Comparison of ENCODE assay signal across 16 cellular contexts in the genomic region with DNA sequence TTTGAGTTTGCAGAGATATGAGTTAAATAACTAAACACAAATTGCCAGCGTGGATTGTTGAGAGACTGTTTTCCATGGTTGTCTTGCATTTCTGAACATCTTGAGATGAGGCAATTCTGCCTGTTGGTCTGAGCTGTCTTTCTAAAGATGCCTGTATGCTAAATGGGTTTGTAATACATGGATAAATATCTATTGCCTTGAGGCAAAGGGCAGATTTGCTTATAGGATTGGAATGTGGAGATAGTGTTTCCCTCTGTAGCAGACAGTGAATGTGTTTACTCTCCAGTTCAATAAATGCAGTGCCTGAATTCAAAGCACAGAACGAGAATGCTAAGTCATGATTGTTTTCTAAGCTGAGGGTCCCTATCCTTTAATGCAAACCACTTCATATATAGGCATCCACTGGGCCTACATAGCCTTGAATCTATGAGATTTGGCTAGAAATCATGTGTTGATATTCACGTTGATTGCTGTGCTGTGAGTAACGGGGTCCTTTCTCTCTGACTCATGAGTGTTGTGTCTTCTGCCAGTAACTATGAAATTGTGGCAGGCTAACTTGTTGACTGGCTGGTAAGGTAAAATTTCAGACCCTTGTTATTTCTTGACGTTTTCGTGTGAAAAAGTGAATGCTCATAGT.
A peak's percentile ranks its signal among the peaks of the same experiment; 100 is the strongest.
DNase-seq lines count a peak whose midpoint lies in the region; ATAC-seq and TF ChIP-seq lines count a peak whose summit lies in the region.
"Had no signal": no experiment of that assay in that cellular context is flagged by ENCODE, and none has a peak within 500 bp of the region (broad histone marks: within the 10 kb centered on the region; RNA-seq: fewer than 3 reads in every experiment).

No MANE protein-coding gene starts in this region.

- H3K36me3 ChIP-seq in SK-N-SH (replicated peaks in 1 of 2; ENCODE audit: control insufficient read depth in 1 of 2, insufficient read depth in 2 of 2, low read length in 1 of 2), result no peaks in the 10 kb centered on the region
- no peaks in the 10 kb centered on the region for H3K36me3 ChIP-seq in smooth muscle cell (ENCODE audit: low read depth)
- H3K36me3 ChIP-seq in heart left ventricle, result no peaks in the 10 kb centered on the region
- H3K36me3 ChIP-seq: esophagus squamous epithelium, thyroid gland had no signal

- H3K4me2 ChIP-seq in SK-N-SH, result peak overlapping the region; percentile 55; the same call in 1 of the 2 replicates
- H3K4me2 ChIP-seq in smooth muscle cell, result no peak overlapping the region

- CTCF ChIA-PET in SK-N-SH (lab: Yijun Ruan, JAX), result interaction anchor here (1.1 kb wide), 1 partner anchor 19 kb away, joined by 3 read pairs; no protein-coding TSS in a partner anchor

- H3K4me3 ChIP-seq in SK-N-SH (ENCODE audit: low read depth in 2 of 2, low read length in 1 of 2) (no peak overlapping the region), fibroblast of pulmonary artery (replicated peaks; ENCODE audit: low read depth, low read length) (no peak overlapping the region), smooth muscle cell (no peak overlapping the region), heart left ventricle (no peak overlapping the region)
- H3K4me3 ChIP-seq: esophagus squamous epithelium, thyroid gland had no signal

- no peaks in the 10 kb centered on the region for H4K20me1 ChIP-seq in SK-N-SH (ENCODE audit: insufficient read depth)
- no peaks in the 10 kb centered on the region for H4K20me1 ChIP-seq in smooth muscle cell (ENCODE audit: low read depth)

- DNase-seq in NCI-H526 treated with DMSO at 0.1 percent for 48 hours (lab: John Stamatoyannopoulos, UW), result peak; percentile 9
- no peak for DNase-seq in NCI-H526 (lab: John Stamatoyannopoulos, UW)
- DNase-seq in SK-N-SH, result no peak
- peak; percentile 33 for DNase-seq in fibroblast of pulmonary artery (ENCODE audit: low read depth)
- DNase-seq in smooth muscle cell (lab: John Stamatoyannopoulos, UW; ENCODE audit: unreplicated experiment), result no peak
- DNase-seq in amygdala (lab: John Stamatoyannopoulos, UW), result no peak
- no peak for DNase-seq in heart left ventricle
- no peak for DNase-seq in medulla oblongata (ENCODE audit: extremely low spot score)
- DNase-seq: activated CD4-positive, alpha-beta T cell treated with anti-CD3 and anti-CD28 coated beads, Interleukin-2, amount 10 ng/mL, durations not matched to agents 7 days and 5 days; DMS79; esophagus squamous epithelium; naive thymus-derived CD4-positive, alpha-beta T cell; NCI-H1048; NCI-H524 treated with DMSO at 0.1 percent for 48 hours; thyroid gland had no signal

- ATAC-seq in heart left ventricle, result no peak
- ATAC-seq: naive thymus-derived CD4-positive, alpha-beta T cell had no signal

- H3K79me2 ChIP-seq in SK-N-SH (ENCODE audit: insufficient read depth), result no peaks in the 10 kb centered on the region
- no peaks in the 10 kb centered on the region for H3K79me2 ChIP-seq in smooth muscle cell (ENCODE audit: low read depth)

- TF ChIP-seq CTCF in SK-N-SH (IDR thresholded peaks at IDR 0.05) (no peak), fibroblast of pulmonary artery (IDR thresholded peaks at IDR 0.05; ENCODE audit: low read length, missing control alignments) (no peak), smooth muscle cell (IDR thresholded peaks at IDR 0.05; ENCODE audit: borderline replicate concordance, insufficient read depth, poor library complexity, severe bottlenecking) (no peak), heart left ventricle (IDR thresholded peaks at IDR 0.05) (no peak)

- H2AFZ ChIP-seq in SK-N-SH (ENCODE audit: low read depth) (peak overlapping the region; percentile 75), smooth muscle cell (ENCODE audit: low read depth) (peak overlapping the region; percentile 29)

- H3F3A ChIP-seq in SK-N-SH (replicated peaks; ENCODE audit: insufficient read depth), result peaks cover 3% of the 10 kb centered on the region
- no peaks in the 10 kb centered on the region for H3F3A ChIP-seq in smooth muscle cell (ENCODE audit: low read depth)

- 33% methylated on average over 6 of the region's 6 CpGs for WGBS in SK-N-SH (ENCODE audit: low lambda C conversion rate)
- 42% methylated on average over 6 of the region's 6 CpGs for WGBS in smooth muscle cell (ENCODE audit: low lambda C conversion rate)
- whole genome bisulfite sequencing in heart left ventricle, 4 donors, result 70 to 77% (median 72%) methylated on average over 6 of the region's 6 CpGs

- peak overlapping the region; percentile 10; the same call in 1 of the 2 replicates for H3K9ac ChIP-seq in SK-N-SH
- peak overlapping the region; percentile 1 for H3K9ac ChIP-seq in smooth muscle cell (ENCODE audit: low read depth)

- H3K4me1 ChIP-seq in SK-N-SH (ENCODE audit: control insufficient read depth in 1 of 2, insufficient read depth in 2 of 2, low read depth in 1 of 2, low read length in 1 of 2), result peaks cover 0 to 8% of the 10 kb centered on the region in 2 experiments; a peak in 1 of 4 replicates
- H3K4me1 ChIP-seq in smooth muscle cell (ENCODE audit: low read depth), result no peaks in the 10 kb centered on the region
- H3K4me1 ChIP-seq in heart left ventricle, result no peaks in the 10 kb centered on the region
- H3K4me1 ChIP-seq: esophagus squamous epithelium, thyroid gland had no signal

- TF ChIP-seq EP300 in SK-N-SH (IDR thresholded peaks at IDR 0.05; ENCODE audit: borderline replicate concordance in 1 of 2, low read depth in 1 of 2, low read length in 1 of 2), result peak in 1 of 2 experiments; percentile 57; a peak in 2 of 4 replicates

- TF ChIP-seq RAD21 in SK-N-SH (IDR thresholded peaks at IDR 0.05; ENCODE audit: low read length), result no peak

- H3K27ac ChIP-seq in SK-N-SH (ENCODE audit: low read depth in 2 of 2, low read length in 1 of 2) (peak overlapping the region in 1 of 2 experiments; percentile 67; a peak in 3 of 4 replicates), smooth muscle cell (ENCODE audit: low read depth) (peak overlapping the region; percentile 54), heart left ventricle (no peak overlapping the region)
- H3K27ac ChIP-seq: 22Rv1, esophagus squamous epithelium, thyroid gland had no signal

- no peaks in the 10 kb centered on the region for H3K9me2 ChIP-seq in SK-N-SH

- H3K9me3 ChIP-seq in SK-N-SH (no peaks in the 10 kb centered on the region), smooth muscle cell (replicated peaks; ENCODE audit: low read depth) (no peaks in the 10 kb centered on the region), heart left ventricle (peaks cover 0 to 12% (median 0%) of the 10 kb centered on the region in 12 donors)
- H3K9me3 ChIP-seq: esophagus squamous epithelium, thyroid gland had no signal

- H3K27me3 ChIP-seq in SK-N-SH (ENCODE audit: insufficient read depth) (no peaks in the 10 kb centered on the region), smooth muscle cell (ENCODE audit: low read depth) (no peaks in the 10 kb centered on the region), heart left ventricle (no peaks in the 10 kb centered on the region)
- H3K27me3 ChIP-seq: esophagus squamous epithelium, thyroid gland had no signal

- intact Hi-C loops in heart left ventricle (cut with DNase I), result no loop called here

- TF ChIP-seq POLR2A in heart left ventricle (IDR thresholded peaks at IDR 0.05), result no peak

- POLR2A ChIA-PET in SK-N-SH (lab: Yijun Ruan, JAX), result no interaction called here

TF ChIP-seq in SK-N-SH, 30 proteins besides CTCF, POLR2A, EP300 and RAD21:
- TF ChIP-seq POLR2AphosphoS5 (IDR thresholded peaks at IDR 0.05; ENCODE audit: low read depth, low read length), result no peak
- TF ChIP-seq TCF12 (IDR thresholded peaks at IDR 0.05), result peak; percentile 64
- TF ChIP-seq JUND (IDR thresholded peaks at IDR 0.05), result peak; percentile 68
- TF ChIP-seq, protein P1, sequence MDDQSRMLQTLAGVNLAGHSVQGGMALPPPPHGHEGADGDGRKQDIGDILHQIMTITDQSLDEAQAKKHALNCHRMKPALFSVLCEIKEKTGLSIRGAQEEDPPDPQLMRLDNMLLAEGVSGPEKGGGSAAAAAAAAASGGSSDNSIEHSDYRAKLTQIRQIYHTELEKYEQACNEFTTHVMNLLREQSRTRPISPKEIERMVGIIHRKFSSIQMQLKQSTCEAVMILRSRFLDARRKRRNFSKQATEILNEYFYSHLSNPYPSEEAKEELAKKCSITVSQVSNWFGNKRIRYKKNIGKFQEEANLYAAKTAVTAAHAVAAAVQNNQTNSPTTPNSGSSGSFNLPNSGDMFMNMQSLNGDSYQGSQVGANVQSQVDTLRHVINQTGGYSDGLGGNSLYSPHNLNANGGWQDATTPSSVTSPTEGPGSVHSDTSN (IDR thresholded peaks at IDR 0.05), result peak; percentile 56; the same call in 1 of the 2 replicates
- peak; percentile 46 for TF ChIP-seq NFIC (IDR thresholded peaks at IDR 0.05; ENCODE audit: borderline replicate concordance)
- no peak for TF ChIP-seq FOXM1 (IDR thresholded peaks at IDR 0.05; ENCODE audit: low read depth)
- peak; percentile 68 for TF ChIP-seq FOSL2 (IDR thresholded peaks at IDR 0.05; ENCODE audit: borderline replicate concordance, low read depth)
- 0 out of 2 replicates have a peak, but pooled peaks have one; percentile 20 for TF ChIP-seq YY1 (IDR thresholded peaks at IDR 0.05; ENCODE audit: low read depth)

Comparison
In these comparisons a context has a peak if more than half of its experiments do, and no peak if none do; other contexts are left out.
1. DNase-seq: peak in NCI-H526 treated with DMSO at 0.1 percent for 48 hours (single experiment) and fibroblast of pulmonary artery (single experiment); none in NCI-H526 (0 of 2), SK-N-SH (single experiment), smooth muscle cell (single experiment), amygdala (0 of 56), heart left ventricle (0 of 5) and medulla oblongata (single experiment).